ENCODE assay signal across 11 cellular contexts in the genomic region with DNA sequence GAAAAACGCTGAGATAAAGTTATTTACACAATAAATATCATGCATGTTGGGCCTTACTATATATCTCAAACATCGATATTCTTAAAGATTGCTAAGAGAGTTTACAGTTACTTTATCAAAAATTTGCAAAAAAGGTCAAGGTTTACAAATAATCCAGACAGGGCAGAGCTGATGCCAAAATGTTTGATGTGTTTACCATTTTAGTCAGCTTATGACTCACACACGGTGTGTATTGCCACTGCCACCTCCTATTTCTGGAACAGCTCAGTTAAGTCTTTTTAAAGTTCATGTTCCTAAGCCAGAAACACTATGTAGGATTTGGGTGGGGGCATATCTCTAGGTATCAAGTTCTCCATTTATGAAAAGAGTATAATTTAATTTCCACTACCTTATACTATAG.
DNase-seq lines count a peak whose midpoint lies in the region; ATAC-seq and TF ChIP-seq lines count a peak whose summit lies in the region.
"Had no signal": no experiment of that assay in that cellular context is flagged by ENCODE, and none has a peak within 500 bp of the region (broad histone marks: within the 10 kb centered on the region; RNA-seq: fewer than 3 reads in every experiment).

No MANE protein-coding gene starts in this region.

- H3K4me1 Mint-ChIP-seq in Calu3 (ENCODE audit: low read depth, unreplicated experiment), result peaks cover 39% of the 10 kb centered on the region
- peaks cover 75% of the 10 kb centered on the region for H3K4me1 Mint-ChIP-seq in central memory CD8-positive, alpha-beta T cell
- H3K4me1 Mint-ChIP-seq: stimulated activated memory B cell treated with anti-CD40 and anti-IgM and Interleukin-4, amounts not matched to agents 10 μg/mL and 1 μg/mL and 100 μg/mL, for 72 hours had no signal

- H3K27me3 ChIP-seq in dorsolateral prefrontal cortex, result no peaks in the 10 kb centered on the region

- H3K36me3 Mint-ChIP-seq in Calu3 (ENCODE audit: insufficient read depth, unreplicated experiment), result peaks cover 10% of the 10 kb centered on the region
- H3K36me3 Mint-ChIP-seq in central memory CD8-positive, alpha-beta T cell (ENCODE audit: insufficient read depth), result peaks cover 18% of the 10 kb centered on the region
- H3K36me3 Mint-ChIP-seq: stimulated activated memory B cell treated with anti-CD40 and anti-IgM and Interleukin-4, amounts not matched to agents 10 μg/mL and 1 μg/mL and 100 μg/mL, for 72 hours had no signal

- BruUV-seq in Calu3 (replicated peaks; lab: Mats Ljungman, UMichigan), result no TSS peak

- no peaks in the 10 kb centered on the region for H3K36me3 ChIP-seq in mucosa of descending colon (ENCODE audit: low read depth)

- H3K27me3 Mint-ChIP-seq in Calu3 (ENCODE audit: unreplicated experiment), result no peaks in the 10 kb centered on the region
- H3K27me3 Mint-ChIP-seq in central memory CD8-positive, alpha-beta T cell, result no peaks in the 10 kb centered on the region
- H3K27me3 Mint-ChIP-seq: stimulated activated memory B cell treated with anti-CD40 and anti-IgM and Interleukin-4, amounts not matched to agents 10 μg/mL and 1 μg/mL and 100 μg/mL, for 72 hours had no signal

- H3K4me3 ChIP-seq in mucosa of descending colon, result no peak overlapping the region
- H3K4me3 ChIP-seq in dorsolateral prefrontal cortex, result no peak overlapping the region

- no peaks in the 10 kb centered on the region for H3K9me3 ChIP-seq in mucosa of descending colon

- TF ChIP-seq CTCF in Calu3 (IDR thresholded peaks at IDR 0.05; ENCODE audit: unreplicated experiment) (no peak), mucosa of descending colon (IDR thresholded peaks at IDR 0.05) (no peak), dorsolateral prefrontal cortex (IDR thresholded peaks at IDR 0.05 in 54 of 56, conservative IDR thresholded peaks at IDR 0.05 in 2 of 56; ENCODE audit: low read depth in 1 of 56, partially characterized antibody in 56 of 56) (no peak)

- no peaks in the 10 kb centered on the region for H3K9me3 Mint-ChIP-seq in Calu3 (ENCODE audit: low read depth, unreplicated experiment)
- H3K9me3 Mint-ChIP-seq in central memory CD8-positive, alpha-beta T cell, result no peaks in the 10 kb centered on the region
- H3K9me3 Mint-ChIP-seq: stimulated activated memory B cell treated with anti-CD40 and anti-IgM and Interleukin-4, amounts not matched to agents 10 μg/mL and 1 μg/mL and 100 μg/mL, for 72 hours had no signal

- CTCF ChIA-PET in Calu3 (lab: Charles Lee), result no interaction called here

- H3K27ac Mint-ChIP-seq in Calu3 (ENCODE audit: unreplicated experiment), result peak overlapping the region; percentile 81
- peak overlapping the region; percentile 66 for H3K27ac Mint-ChIP-seq in central memory CD8-positive, alpha-beta T cell (ENCODE audit: low read depth)
- H3K27ac Mint-ChIP-seq: stimulated activated memory B cell treated with anti-CD40 and anti-IgM and Interleukin-4, amounts not matched to agents 10 μg/mL and 1 μg/mL and 100 μg/mL, for 72 hours had no signal

- ATAC-seq in central memory CD8-positive, alpha-beta T cell (replicated peaks; ENCODE audit: extremely low read depth, poor library complexity, severe bottlenecking), result no peak
- ATAC-seq in mucosa of descending colon, result peak; percentile 79
- ATAC-seq: stimulated activated memory B cell treated with anti-CD40 and anti-IgM and Interleukin-4, amounts not matched to agents 10 μg/mL and 1 μg/mL and 100 μg/mL, for 72 hours had no signal

- H3K4me1 ChIP-seq in mucosa of descending colon (ENCODE audit: low read depth), result no peaks in the 10 kb centered on the region
- H3K4me1 ChIP-seq: parathyroid adenoma had no signal

- intact Hi-C loops in Calu3 (cut with micrococcal nuclease; ENCODE audit: unreplicated experiment), result no loop called here
- intact Hi-C loops in mucosa of descending colon (cut with DNase I, micrococcal nuclease), result no loop called here
- intact Hi-C loops in dorsolateral prefrontal cortex (cut with DNase I), result no loop called here

- H3K27ac ChIP-seq in dorsolateral prefrontal cortex, result no peak overlapping the region
- H3K27ac ChIP-seq: parathyroid adenoma had no signal

- peak; percentile 11 for DNase-seq in Calu3
- peak; percentile 65 for DNase-seq in M059J (ENCODE audit: low read depth)
- DNase-seq in central memory CD8-positive, alpha-beta T cell (ENCODE audit: low spot score in 2 of 2), result no peak
- DNase-seq in mucosa of descending colon, result no peak
- no peak for DNase-seq in dorsolateral prefrontal cortex
- no peak for DNase-seq in NCI-H2081 (lab: John Stamatoyannopoulos, UW)
- DNase-seq in AML-193 (lab: John Stamatoyannopoulos, UW), result no peak
- no peak for DNase-seq in NCI-H2227 treated with DMSO at 0.1 percent for 48 hours (lab: John Stamatoyannopoulos, UW)
- DNase-seq: H7 had no signal

- peak overlapping the region; percentile 24 for H3K4me3 Mint-ChIP-seq in Calu3 (ENCODE audit: low read depth, unreplicated experiment)
- peak overlapping the region; percentile 46 for H3K4me3 Mint-ChIP-seq in central memory CD8-positive, alpha-beta T cell
- H3K4me3 Mint-ChIP-seq: stimulated activated memory B cell treated with anti-CD40 and anti-IgM and Interleukin-4, amounts not matched to agents 10 μg/mL and 1 μg/mL and 100 μg/mL, for 72 hours had no signal

Comparison
In these comparisons a context has a peak if more than half of its experiments do, and no peak if none do; other contexts are left out.
1. DNase-seq: peak in Calu3 (single experiment) and M059J (single experiment); none in central memory CD8-positive, alpha-beta T cell (0 of 2), mucosa of descending colon (0 of 3), dorsolateral prefrontal cortex (0 of 10), NCI-H2081 (0 of 2), AML-193 (0 of 2) and NCI-H2227 treated with DMSO at 0.1 percent for 48 hours (single experiment).